ENCODE assay signal across 8 cellular contexts in genomic region chr9:23492126-23493002, GRCh38.
DNase-seq lines count a peak whose midpoint lies in the region; ATAC-seq, FAIRE-seq and TF ChIP-seq lines count a peak whose summit lies in the region.

No MANE protein-coding gene starts in this region.

- ATAC-seq in GM19463 (IDR thresholded peaks at IDR 0.05; ENCODE audit: unreplicated experiment) (peak; percentile 61), lung (ENCODE audit: insufficient read depth, low FRiP score) (peak; percentile 66), HG02588 (IDR thresholded peaks at IDR 0.05; ENCODE audit: unreplicated experiment) (no peak)

- H3K27ac ChIP-seq in lung (ENCODE audit: low read depth in 1 of 2, low read length in 1 of 2), result no peak overlapping the region

- WGBS in lung, 2 donors, result 47 to 55% methylated on average over 5 of the region's 5 CpGs

- FAIRE-seq in A204.1 (lab: Jason Lieb, UNC), result peak; percentile 52

- no peaks in the 10 kb centered on the region for H3K27me3 ChIP-seq in lung (ENCODE audit: control insufficient read depth, insufficient read depth)

- no peaks in the 10 kb centered on the region for H3K36me3 ChIP-seq in lung (ENCODE audit: control insufficient read depth in 2 of 2, insufficient read depth in 2 of 2, low read length in 2 of 2)

- H3K4me3 ChIP-seq in astrocyte of the spinal cord (ENCODE audit: low read depth, low read length), result no peak overlapping the region
- no peak overlapping the region for H3K4me3 ChIP-seq in lung

- TF ChIP-seq CTCF in astrocyte of the spinal cord (IDR thresholded peaks at IDR 0.05; ENCODE audit: low read depth, low read length) (peak; percentile 76), lung (IDR thresholded peaks at IDR 0.05; ENCODE audit: control extremely low read depth, extremely low read depth) (no peak)

- DNase-seq in NCI-H187 treated with DMSO at 0.1 percent for 48 hours (lab: John Stamatoyannopoulos, UW), result peak; percentile 27
- DNase-seq in astrocyte of the spinal cord (ENCODE audit: low read depth, low spot score), result peak; percentile 65
- DNase-seq in lung (ENCODE audit: low spot score), result no peak
- DNase-seq in NK-92 treated with Interleukin-12 subunit alpha and Interleukin-12 subunit beta, amount 100 ng/mL, for 24 hours (lab: John Stamatoyannopoulos, UW), result no peak
- DNase-seq in activated CD4-positive, alpha-beta T cell treated with anti-CD3 and anti-CD28 coated beads, Interleukin-2, amount 50 U/mL, for 48 hours, result no peak

- H3K4me1 ChIP-seq in lung (ENCODE audit: control insufficient read depth in 2 of 2, insufficient read depth in 2 of 2, low read length in 2 of 2), result no peaks in the 10 kb centered on the region

- in situ Hi-C loops in astrocyte of the spinal cord (cut with HindIII; ENCODE audit: low sequenced_read_pairs), result no loop called here

- no peaks in the 10 kb centered on the region for H3K9me3 ChIP-seq in lung (ENCODE audit: control insufficient read depth in 2 of 2, insufficient read depth in 1 of 2, low read length in 1 of 2)

Comparison
In these comparisons a context has a peak if more than half of its experiments do, and no peak if none do; other contexts are left out.
1. DNase-seq: peak in NCI-H187 treated with DMSO at 0.1 percent for 48 hours (single experiment) and astrocyte of the spinal cord (single experiment); none in lung (single experiment), NK-92 treated with Interleukin-12 subunit alpha and Interleukin-12 subunit beta, amount 100 ng/mL, for 24 hours (single experiment) and activated CD4-positive, alpha-beta T cell treated with anti-CD3 and anti-CD28 coated beads, Interleukin-2, amount 50 U/mL, for 48 hours (0 of 2).